In the genomic region with DNA sequence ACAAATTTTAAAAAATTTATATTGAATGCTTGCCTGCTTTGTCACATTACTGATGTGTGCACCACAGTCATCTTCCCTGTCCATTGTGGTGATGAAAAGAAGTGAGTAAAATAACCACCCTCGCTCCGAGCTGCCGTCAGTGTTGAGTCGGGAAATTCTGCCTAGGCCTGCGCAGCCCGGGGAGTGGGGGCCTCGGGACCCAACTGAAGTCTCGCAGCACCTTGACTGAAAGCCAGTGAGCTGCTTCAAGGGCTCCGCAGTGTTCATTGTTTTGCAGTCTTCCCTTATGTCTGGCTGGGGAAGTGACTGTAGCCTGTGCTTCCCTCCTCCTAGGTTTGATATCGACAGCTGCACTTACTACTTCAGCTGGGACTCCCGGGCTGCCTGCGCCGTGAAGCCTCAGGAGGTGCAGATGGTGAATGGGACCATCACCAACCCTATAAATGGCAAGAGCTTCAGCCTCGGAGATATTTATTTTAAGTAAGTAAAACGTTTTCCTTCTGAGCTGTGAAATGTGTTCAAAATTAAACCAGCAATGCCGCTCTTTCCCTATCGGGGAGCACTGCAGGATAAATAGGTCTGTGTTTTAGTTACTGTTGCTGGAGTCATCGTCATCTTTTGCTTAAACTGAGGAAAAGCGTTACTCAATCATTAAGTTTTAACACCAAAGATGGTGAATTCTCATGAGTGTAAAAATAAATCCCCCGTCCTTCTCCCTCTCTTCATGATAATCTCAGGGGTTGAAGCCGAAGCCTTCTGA, we compare ENCODE assay signal across 21 cellular contexts. TPM values are rescaled to one million over a fixed set of nuclear protein-coding genes. Genes with fewer than 3 reads are reported as not detected.
DNase-seq lines count a peak whose midpoint lies in the region; ATAC-seq and TF ChIP-seq lines count a peak whose summit lies in the region.
"Had no signal": no experiment of that assay in that cellular context is flagged by ENCODE, and none has a peak within 500 bp of the region (broad histone marks: within the 10 kb centered on the region; RNA-seq: fewer than 3 reads in every experiment).

No MANE protein-coding gene starts in this region.

- no peaks in the 10 kb centered on the region for H3K9me3 Mint-ChIP-seq in activated T-cell treated with anti-CD3 and anti-CD28 coated beads, Interleukin-2, amount 50 U/mL, for 72 hours
- H3K9me3 Mint-ChIP-seq: CD4-positive, alpha-beta T cell; type B pancreatic cell had no signal

- TF ChIP-seq POLR2A in esophagus muscularis mucosa (IDR thresholded peaks at IDR 0.05; ENCODE audit: low read depth) (no peak), prostate gland (IDR thresholded peaks at IDR 0.05) (no peak)

- H3K9me3 ChIP-seq in esophagus muscularis mucosa (no peaks in the 10 kb centered on the region), prostate gland (no peaks in the 10 kb centered on the region)
- H3K9me3 ChIP-seq: adrenal gland, left lung had no signal

- no peak for ATAC-seq in activated T-cell treated with anti-CD3 and anti-CD28 coated beads, Interleukin-2, amount 50 U/mL, for 72 hours (replicated peaks in 1 of 2)
- ATAC-seq in HG03565 (IDR thresholded peaks at IDR 0.05; ENCODE audit: unreplicated experiment) = no peak
- ATAC-seq in GM18867 (IDR thresholded peaks at IDR 0.05; ENCODE audit: unreplicated experiment) = no peak
- ATAC-seq: stimulated activated naive CD8-positive, alpha-beta T cell treated with anti-CD3 and anti-CD28 coated beads, Interleukin-15, Interleukin-2, amounts not matched to agents 100 U/mL and 50 U/mL, for 24 hours had no signal

- no peak overlapping the region for H3K4me3 ChIP-seq in esophagus muscularis mucosa
- H3K4me3 ChIP-seq in prostate gland = no peak overlapping the region
- H3K4me3 ChIP-seq: adrenal gland, left lung had no signal

- TF ChIP-seq CTCF in esophagus muscularis mucosa (IDR thresholded peaks at IDR 0.05) (no peak), prostate gland (IDR thresholded peaks at IDR 0.05) (no peak)

- TF ChIP-seq EP300 in esophagus muscularis mucosa (IDR thresholded peaks at IDR 0.05) = no peak

- 75% methylated on average over 14 of the region's 21 CpGs for WGBS in esophagus muscularis mucosa
- WGBS in prostate gland = 75% methylated on average over 21 of the region's 21 CpGs

- H3K36me3 ChIP-seq in esophagus muscularis mucosa (peaks cover 60 to 100% (median 92%) of the 10 kb centered on the region in 4 donors), prostate gland (peaks cover 3 to 39% of the 10 kb centered on the region in 2 donors)

- H3K4me3 Mint-ChIP-seq in activated T-cell treated with anti-CD3 and anti-CD28 coated beads, Interleukin-2, amount 50 U/mL, for 72 hours = no peak overlapping the region
- H3K4me3 Mint-ChIP-seq: CD4-positive, alpha-beta T cell; type B pancreatic cell had no signal

- H3K4me1 Mint-ChIP-seq in activated T-cell treated with anti-CD3 and anti-CD28 coated beads, Interleukin-2, amount 50 U/mL, for 72 hours (ENCODE audit: low read depth) = no peaks in the 10 kb centered on the region

- H3K4me1 ChIP-seq in esophagus muscularis mucosa (peaks cover 0 to 13% (median 9%) of the 10 kb centered on the region in 4 donors), prostate gland (replicated peaks) (no peaks in the 10 kb centered on the region)
- H3K4me1 ChIP-seq: left lung had no signal

- H3K27ac Mint-ChIP-seq in activated T-cell treated with anti-CD3 and anti-CD28 coated beads, Interleukin-2, amount 50 U/mL, for 72 hours = peak overlapping the region; percentile 13
- H3K27ac Mint-ChIP-seq: CD4-positive, alpha-beta T cell; type B pancreatic cell had no signal

- DNase-seq in activated T-cell treated with anti-CD3 and anti-CD28 coated beads, Interleukin-2, amount 50 U/mL, for 72 hours = no peak
- DNase-seq in activated T-cell treated with anti-CD3 and anti-CD28 coated beads, Interleukin-2, amount 50 U/mL, for 48 hours = no peak
- DNase-seq in esophagus muscularis mucosa (ENCODE audit: extremely low spot score) (no peak), prostate gland (ENCODE audit: low spot score) (no peak), NCI-H446 (lab: John Stamatoyannopoulos, UW) (no peak), NCI-H69 (lab: John Stamatoyannopoulos, UW) (no peak)
- DNase-seq: activated CD4-positive, alpha-beta T cell treated with anti-CD3 and anti-CD28 coated beads for 4 hours; activated gamma-delta T cell; CD4-positive, alpha-beta T cell; DMS79 treated with DMSO at 0.1 percent for 48 hours; left lung; NCI-H187; NK-92 treated with Interleukin-12 subunit alpha and Interleukin-12 subunit beta, amount 100 ng/mL, for 24 hours; stimulated activated CD4-positive, alpha-beta T cell treated with anti-CD3 and anti-CD28 coated beads, Interleukin-2, amount 100 ng/mL, for 24 hours; stimulated activated naive CD8-positive, alpha-beta T cell treated with anti-CD3 and anti-CD28 coated beads, Interleukin-15, Interleukin-2, amounts not matched to agents 100 U/mL and 50 U/mL, for 24 hours had no signal

- intact Hi-C loops in esophagus muscularis mucosa (cut with DNase I) = loop anchor here (2.0 kb wide), 1 partner anchor 368 kb away; no protein-coding TSS in a partner anchor
- intact Hi-C loops in prostate gland (cut with DNase I) = loop anchor here (2.0 to 5.0 kb wide), 2 partner anchors 46 to 368 kb away; no protein-coding TSS in a partner anchor

- H3K36me3 Mint-ChIP-seq in activated T-cell treated with anti-CD3 and anti-CD28 coated beads, Interleukin-2, amount 50 U/mL, for 72 hours (ENCODE audit: insufficient read depth in 2 of 2) = peaks cover 11 to 27% of the 10 kb centered on the region in 2 donors

- H3K27me3 Mint-ChIP-seq in activated T-cell treated with anti-CD3 and anti-CD28 coated beads, Interleukin-2, amount 50 U/mL, for 72 hours (ENCODE audit: low read depth) = no peaks in the 10 kb centered on the region
- H3K27me3 Mint-ChIP-seq: CD4-positive, alpha-beta T cell; type B pancreatic cell had no signal

- H3K27ac ChIP-seq in esophagus muscularis mucosa (replicated peaks in 1 of 4) (peak overlapping the region in 3 of 4 donors; percentile 5 to 61 (median 42)), prostate gland (peak overlapping the region; percentile 1 to 4)
- H3K27ac ChIP-seq: adrenal gland, left lung had no signal

- H3K27me3 ChIP-seq in esophagus muscularis mucosa (no peaks in the 10 kb centered on the region), prostate gland (replicated peaks; ENCODE audit: insufficient read depth) (no peaks in the 10 kb centered on the region)
- H3K27me3 ChIP-seq: adrenal gland, dorsolateral prefrontal cortex, left lung had no signal

RNA-seq across cellular contexts. Expression of a gene that starts 32.7 kb away (rescaled TPM):
- 1 to 10 TPM; 1.5 to 2.4 TPM for total RNA-seq in activated T-cell treated with anti-CD3 and anti-CD28 coated beads, Interleukin-2, amount 50 U/mL, for 72 hours
- total RNA-seq in esophagus muscularis mucosa = under 1 TPM in 3 of 4 donors, not detected in 1; 0.26 to 0.52 (median 0.33) TPM
- 1 to 10 TPM in 1 of 2 donors, under 1 TPM in 1; 0.80 to 4.4 TPM for total RNA-seq in prostate gland
- total RNA-seq: cardiac septum had no signal
